In genomic region chr12:52360663-52361271, GRCh38 we compare ENCODE assay signal across 20 cellular contexts. TPM values are rescaled to one million over a fixed set of nuclear protein-coding genes. Genes with fewer than 3 reads are reported as not detected.
DNase-seq lines count a peak whose midpoint lies in the region; ATAC-seq, FAIRE-seq and TF ChIP-seq lines count a peak whose summit lies in the region.
"Had no signal": no experiment of that assay in that cellular context is flagged by ENCODE, and none has a peak within 500 bp of the region (broad histone marks: within the 10 kb centered on the region; RNA-seq: fewer than 3 reads in every experiment).

No MANE protein-coding gene starts in this region.

- H3K27me3 ChIP-seq in body of pancreas (no peaks in the 10 kb centered on the region), prostate gland (replicated peaks; ENCODE audit: insufficient read depth) (no peaks in the 10 kb centered on the region), PC-9 (ENCODE audit: insufficient read depth, low read depth) (no peaks in the 10 kb centered on the region)
- H3K27me3 ChIP-seq: MG63 had no signal

- no peak overlapping the region for H2AFZ ChIP-seq in PC-9

- CTCF ChIA-PET in PC-9 (lab: Charles Lee): interaction anchor here (0.6 kb wide), 2 partner anchors 227 to 534 kb away, joined by 4 read pairs; no protein-coding TSS in a partner anchor

- no peaks in the 10 kb centered on the region for H4K20me1 ChIP-seq in PC-9 (ENCODE audit: insufficient read depth)

- H3F3A ChIP-seq in PC-9 (ENCODE audit: insufficient read depth, low read depth): no peaks in the 10 kb centered on the region

- intact Hi-C loops in cardiac septum (cut with DNase I): no loop called here
- intact Hi-C loops in Right ventricle myocardium inferior (cut with DNase I): no loop called here
- intact Hi-C loops in body of pancreas (cut with DNase I): no loop called here
- intact Hi-C loops in prostate gland (cut with DNase I): no loop called here
- intact Hi-C loops in PC-9 (cut with micrococcal nuclease; ENCODE audit: unreplicated experiment): no loop called here

- no peak overlapping the region for H3K4me2 ChIP-seq in PC-9

- 48 to 54% methylated on average over 11 of the region's 13 CpGs for WGBS in body of pancreas, 2 donors
- WGBS in prostate gland: 64% methylated on average over 13 of the region's 13 CpGs

- H3K4me1 ChIP-seq in body of pancreas: peaks cover 1% of the 10 kb centered on the region
- H3K4me1 ChIP-seq in prostate gland (replicated peaks): no peaks in the 10 kb centered on the region
- H3K4me1 ChIP-seq in PC-9 (replicated peaks; ENCODE audit: insufficient read depth): no peaks in the 10 kb centered on the region
- H3K4me1 ChIP-seq: BE2C had no signal

- no TSS peak for BruUV-seq in PC-9 (replicated peaks; lab: Mats Ljungman, UMichigan)

- no peak for TF ChIP-seq POLR2A in body of pancreas (IDR thresholded peaks at IDR 0.05)
- TF ChIP-seq POLR2A in prostate gland (IDR thresholded peaks at IDR 0.05): no peak

- no peak for FAIRE-seq in urothelium cell line (lab: Jason Lieb, UNC)
- FAIRE-seq: H1 had no signal

- peak; percentile 61 for DNase-seq in cardiac septum (ENCODE audit: low spot score)
- no peak for DNase-seq in Right ventricle myocardium inferior (ENCODE audit: missing footprints)
- DNase-seq in body of pancreas: peak; percentile 27 to 76 (median 51)
- DNase-seq in prostate gland (ENCODE audit: low spot score): peak; percentile 48
- peak; percentile 58 for DNase-seq in ureter (ENCODE audit: low spot score)
- no peak for DNase-seq in urothelium cell line (ENCODE audit: low spot score)
- no peak for DNase-seq in PC-9
- DNase-seq: BE2C, HFFc6, KG1, MG63, NCI-H1092 treated with DMSO at 0.1 percent for 48 hours, NCI-H1694 treated with DMSO at 0.1 percent for 48 hours, NCI-H446 treated with DMSO at 0.1 percent for 48 hours, NCI-H748 treated with DMSO at 0.1 percent for 48 hours, SIG-M5 had no signal

- no peaks in the 10 kb centered on the region for H3K36me3 ChIP-seq in body of pancreas (replicated peaks in 1 of 2; ENCODE audit: insufficient read depth in 1 of 2, low read depth in 2 of 2)
- no peaks in the 10 kb centered on the region for H3K36me3 ChIP-seq in prostate gland
- H3K36me3 ChIP-seq in PC-9 (ENCODE audit: low read depth): no peaks in the 10 kb centered on the region
- H3K36me3 ChIP-seq: BE2C, MG63 had no signal

- POLR2A ChIA-PET in PC-9 (lab: Charles Lee; ENCODE audit: unreplicated experiment): interaction anchor here (0.5 to 0.6 kb wide), 3 partner anchors 53 to 129 kb away, joined by 3 to 7 read pairs (median 4); no protein-coding TSS in a partner anchor

- H3K79me2 ChIP-seq in PC-9 (ENCODE audit: low read depth): no peaks in the 10 kb centered on the region

- ATAC-seq in Right ventricle myocardium inferior (no peak), body of pancreas (no peak), HG02981 (IDR thresholded peaks at IDR 0.05; ENCODE audit: unreplicated experiment) (no peak)
- ATAC-seq: Panc1 had no signal

- H3K9me3 ChIP-seq in body of pancreas (no peaks in the 10 kb centered on the region), prostate gland (no peaks in the 10 kb centered on the region), PC-9 (ENCODE audit: insufficient read depth, low read depth) (no peaks in the 10 kb centered on the region)
- H3K9me3 ChIP-seq: BE2C, MG63 had no signal

- no peaks in the 10 kb centered on the region for H3K9me2 ChIP-seq in PC-9 (ENCODE audit: insufficient read depth)

- H3K4me3 ChIP-seq in body of pancreas (no peak overlapping the region), prostate gland (no peak overlapping the region), PC-9 (no peak overlapping the region)
- H3K4me3 ChIP-seq: MG63 had no signal

- no peak for TF ChIP-seq CTCF in body of pancreas (IDR thresholded peaks at IDR 0.05)
- no peak for TF ChIP-seq CTCF in prostate gland (IDR thresholded peaks at IDR 0.05)
- no peak for TF ChIP-seq CTCF in PC-9 (conservative IDR thresholded peaks at IDR 0.05)

- H3K27ac ChIP-seq in body of pancreas (no peak overlapping the region), prostate gland (no peak overlapping the region), PC-9 (no peak overlapping the region)

RNA-seq across cellular contexts. Expression of gene KRT85, which starts 6.5 kb away (rescaled TPM):
- total RNA-seq in cardiac septum: not detected
- not detected for total RNA-seq in Right ventricle myocardium inferior
- not detected for total RNA-seq in body of pancreas
- not detected for total RNA-seq in prostate gland
- not detected for total RNA-seq in ureter
- not detected in 2 replicates for total RNA-seq in PC-9 (2021)
- total RNA-seq: H1, HFFc6 had no signal

RNA-seq across cellular contexts. Expression of gene KRT84, which starts 24.7 kb away (rescaled TPM):
- total RNA-seq in cardiac septum (not detected), Right ventricle myocardium inferior (not detected), body of pancreas (not detected), prostate gland (not detected), ureter (not detected), PC-9 (2021) (not detected in 2 replicates)
- total RNA-seq: Daoy, H1, HFFc6 had no signal

RNA-seq across cellular contexts. Expression of gene KRT83, which starts 39.6 kb away (rescaled TPM):
- total RNA-seq in cardiac septum (not detected), Right ventricle myocardium inferior (not detected), body of pancreas (not detected), prostate gland (under 1 TPM in 1 of 2 donors, not detected in 1; 0.74 TPM), ureter (not detected), PC-9 (2021) (0.43 TPM in 1 of 2 replicates, not detected in the other)
- total RNA-seq: Daoy, H1, HFFc6 had no signal

RNA-seq across cellular contexts. Expression of gene KRT82, which starts 45.4 kb away (rescaled TPM):
- total RNA-seq in cardiac septum: not detected
- total RNA-seq in Right ventricle myocardium inferior: not detected
- total RNA-seq in body of pancreas: not detected
- not detected for total RNA-seq in prostate gland
- not detected for total RNA-seq in ureter
- not detected in 2 replicates for total RNA-seq in PC-9 (2021)
- total RNA-seq: Daoy, H1, HFFc6 had no signal

Comparison
In these comparisons a context has a peak if more than half of its experiments do, and no peak if none do; other contexts are left out.
1. DNase-seq: peak in cardiac septum (single experiment), body of pancreas (4 of 4), prostate gland (single experiment) and ureter (single experiment); none in Right ventricle myocardium inferior (single experiment), urothelium cell line (single experiment) and PC-9 (0 of 2).